10 cellular contexts compared by ENCODE assay signal in genomic region chr2:231605607-231606091, GRCh38. TPM values are rescaled to one million over a fixed set of nuclear protein-coding genes. Genes with fewer than 3 reads are reported as not detected.
DNase-seq lines count a peak whose midpoint lies in the region; ATAC-seq, FAIRE-seq and TF ChIP-seq lines count a peak whose summit lies in the region.
"Had no signal": no experiment of that assay in that cellular context is flagged by ENCODE, and none has a peak within 500 bp of the region (broad histone marks: within the 10 kb centered on the region; RNA-seq: fewer than 3 reads in every experiment).

No MANE protein-coding gene starts in this region.

- TF ChIP-seq POLR2A in endothelial cell of umbilical vein (IDR thresholded peaks at IDR 0.05; ENCODE audit: low read depth, low read length), result no peak

- H3K36me3 Mint-ChIP-seq in CD8-positive, alpha-beta T cell, result no peaks in the 10 kb centered on the region

- H2AFZ ChIP-seq in endothelial cell of umbilical vein (ENCODE audit: low read depth, low read length), result no peak overlapping the region
- H2AFZ ChIP-seq in osteoblast (ENCODE audit: low read length), result no peak overlapping the region

- peaks cover 12% of the 10 kb centered on the region for H3K4me1 ChIP-seq in CD8-positive, alpha-beta T cell (ENCODE audit: insufficient read depth, low read length)
- peaks cover 22% of the 10 kb centered on the region for H3K4me1 ChIP-seq in NT2/D1 (ENCODE audit: insufficient read depth, insufficient read length)
- H3K4me1 ChIP-seq in endothelial cell of umbilical vein (ENCODE audit: control insufficient read depth, extremely low read depth, insufficient read depth, low read length), result peaks cover 10% of the 10 kb centered on the region
- peaks cover 9% of the 10 kb centered on the region for H3K4me1 ChIP-seq in osteoblast (ENCODE audit: insufficient read depth, low read length)

- intact Hi-C loops in CD8-positive, alpha-beta T cell (cut with DNase I, micrococcal nuclease), result loop anchor here (10.0 kb wide), 2 partner anchors 179 to 709 kb away; partner anchors contain the start of genes COPS7B (in 1 of the 2) and PDE6D (in 1 of the 2)
- intact Hi-C loops in endothelial cell of umbilical vein (cut with micrococcal nuclease), result no loop called here

- DNase-seq in CD8-positive, alpha-beta T cell, result no peak
- DNase-seq in NT2/D1 (ENCODE audit: low read depth, low spot score) (no peak), endothelial cell of umbilical vein (ENCODE audit: low read depth, low spot score) (no peak), osteoblast (ENCODE audit: insufficient read length, low spot score, missing footprints) (no peak), SKM-1 treated with dmso at 0.1 percent for 144 hours (lab: John Stamatoyannopoulos, UW; ENCODE audit: unreplicated experiment) (no peak)
- no peak for DNase-seq in stimulated activated CD4-positive, alpha-beta T cell treated with anti-CD3 and anti-CD28 coated beads, Interleukin-12 subunit alpha, Interleukin-12 subunit beta, amount 100 ng/mL, for 4 hours
- no peak for DNase-seq in activated CD4-positive, alpha-beta T cell treated with anti-CD3 and anti-CD28 coated beads for 1 hour
- DNase-seq: NCI-H748 treated with DMSO at 0.1 percent for 48 hours had no signal

- no peak for FAIRE-seq in endothelial cell of umbilical vein (lab: Jason Lieb, UNC)

- no TSS peak for BruUV-seq in endothelial cell of umbilical vein (replicated peaks; lab: Mats Ljungman, UMichigan)

- H3K9me1 ChIP-seq in endothelial cell of umbilical vein (replicated peaks; ENCODE audit: control insufficient read depth, extremely low read depth, insufficient read depth, low read length), result no peaks in the 10 kb centered on the region

- no peaks in the 10 kb centered on the region for H3K36me3 ChIP-seq in CD8-positive, alpha-beta T cell (ENCODE audit: insufficient read depth, low read length)
- H3K36me3 ChIP-seq in NT2/D1 (ENCODE audit: insufficient read depth, insufficient read length, low read length) (no peaks in the 10 kb centered on the region), endothelial cell of umbilical vein (ENCODE audit: control insufficient read depth in 2 of 2, extremely low read depth in 1 of 2, insufficient read depth in 2 of 2, low read length in 2 of 2) (no peaks in the 10 kb centered on the region), osteoblast (ENCODE audit: insufficient read depth, low read length) (no peaks in the 10 kb centered on the region)

- H3K4me3 ChIP-seq in CD8-positive, alpha-beta T cell (ENCODE audit: low read depth, low read length), result no peak overlapping the region
- H3K4me3 ChIP-seq in NT2/D1 (ENCODE audit: insufficient read length, low read depth) (no peak overlapping the region), endothelial cell of umbilical vein (replicated peaks in 1 of 3; ENCODE audit: insufficient read depth in 1 of 3, low read depth in 1 of 3, low read length in 3 of 3) (no peak overlapping the region), osteoblast (ENCODE audit: insufficient read depth, low read length) (no peak overlapping the region)

- POLR2A ChIA-PET in CD8-positive, alpha-beta T cell (lab: Charles Lee), result no interaction called here
- POLR2A ChIA-PET in endothelial cell of umbilical vein (lab: Charles Lee), result no interaction called here

- no peak for TF ChIP-seq CTCF in CD8-positive, alpha-beta T cell (IDR thresholded peaks at IDR 0.05)
- TF ChIP-seq CTCF in endothelial cell of umbilical vein (IDR thresholded peaks at IDR 0.05; ENCODE audit: extremely low read depth in 1 of 2, insufficient read depth in 1 of 2, low read depth in 1 of 2, low read length in 2 of 2) (no peak), osteoblast (IDR thresholded peaks at IDR 0.05; ENCODE audit: extremely low read depth, low read depth, low read length) (no peak)

- peaks cover 2% of the 10 kb centered on the region for H3K27me3 Mint-ChIP-seq in CD8-positive, alpha-beta T cell (ENCODE audit: low read depth)

- no peaks in the 10 kb centered on the region for H4K20me1 ChIP-seq in endothelial cell of umbilical vein (replicated peaks; ENCODE audit: control insufficient read depth, extremely low read depth, insufficient read depth, low read length)
- no peaks in the 10 kb centered on the region for H4K20me1 ChIP-seq in osteoblast (ENCODE audit: insufficient read depth, low read length)

- peak overlapping the region; percentile 59 for H3K4me3 Mint-ChIP-seq in CD8-positive, alpha-beta T cell

- H3K27ac ChIP-seq in CD8-positive, alpha-beta T cell (ENCODE audit: low read depth, low read length), result no peak overlapping the region
- H3K27ac ChIP-seq in endothelial cell of umbilical vein (ENCODE audit: insufficient read depth, low read depth, low read length), result peak overlapping the region; percentile 91
- peak overlapping the region; percentile 85 for H3K27ac ChIP-seq in osteoblast (ENCODE audit: low read depth, low read length)

- CTCF ChIA-PET in CD8-positive, alpha-beta T cell (lab: Charles Lee), result interaction anchor here (0.7 to 12.6 kb wide), 4 partner anchors 47 to 109 kb away, joined by 3 to 199 read pairs (median 10); no protein-coding TSS in a partner anchor
- CTCF ChIA-PET in endothelial cell of umbilical vein (lab: Charles Lee), result interaction anchor here (1.3 to 2.1 kb wide), 5 partner anchors 21 to 109 kb away, joined by 3 to 9 read pairs (median 6); no protein-coding TSS in a partner anchor

- dilution Hi-C loops in endothelial cell of umbilical vein (cut with MboI; ENCODE audit: extremely low pct_ligation_motif_present, low sequenced_read_pairs), result no loop called here

- H3K9me3 ChIP-seq in CD8-positive, alpha-beta T cell (ENCODE audit: low read length), result no peaks in the 10 kb centered on the region
- H3K9me3 ChIP-seq in NT2/D1 (ENCODE audit: insufficient read depth, low read length), result no peaks in the 10 kb centered on the region
- no peaks in the 10 kb centered on the region for H3K9me3 ChIP-seq in endothelial cell of umbilical vein (replicated peaks; ENCODE audit: control insufficient read depth, insufficient read depth, low read length)
- H3K9me3 ChIP-seq in osteoblast (ENCODE audit: low read depth, low read length), result no peaks in the 10 kb centered on the region

- H3K4me2 ChIP-seq in endothelial cell of umbilical vein (ENCODE audit: insufficient read depth, low read length) (no peak overlapping the region), osteoblast (ENCODE audit: insufficient read depth, low read length) (no peak overlapping the region)

- no peaks in the 10 kb centered on the region for H3K27me3 ChIP-seq in CD8-positive, alpha-beta T cell (ENCODE audit: insufficient read depth, low read length)
- H3K27me3 ChIP-seq in NT2/D1 (ENCODE audit: insufficient read depth, insufficient read length) (no peaks in the 10 kb centered on the region), endothelial cell of umbilical vein (ENCODE audit: control insufficient read depth in 2 of 2, insufficient read depth in 2 of 2, low read length in 2 of 2) (no peaks in the 10 kb centered on the region), osteoblast (ENCODE audit: insufficient read depth, low read length) (no peaks in the 10 kb centered on the region)

- no peak for ATAC-seq in CD8-positive, alpha-beta T cell
- no peak for ATAC-seq in GM19328 (IDR thresholded peaks at IDR 0.05; ENCODE audit: unreplicated experiment)

- peaks cover 7% of the 10 kb centered on the region for H3K4me1 Mint-ChIP-seq in CD8-positive, alpha-beta T cell (ENCODE audit: low read depth)

- H3K79me2 ChIP-seq in endothelial cell of umbilical vein (ENCODE audit: control insufficient read depth, insufficient read depth, low read length), result no peaks in the 10 kb centered on the region
- H3K79me2 ChIP-seq in osteoblast (ENCODE audit: insufficient read depth, low read length), result no peaks in the 10 kb centered on the region

- no peak overlapping the region for H3K27ac Mint-ChIP-seq in CD8-positive, alpha-beta T cell

- H3K9ac ChIP-seq in NT2/D1 (ENCODE audit: insufficient read length, low read depth) (peak overlapping the region; percentile 74), endothelial cell of umbilical vein (replicated peaks; ENCODE audit: extremely low read depth, insufficient read depth, low read length) (peak overlapping the region; percentile 98)

- H3K9me3 Mint-ChIP-seq in CD8-positive, alpha-beta T cell, result no peaks in the 10 kb centered on the region

TF ChIP-seq in endothelial cell of umbilical vein, 7 proteins besides CTCF, POLR2A, EP300 and RAD21:
- no peak for TF ChIP-seq EZH2 (IDR thresholded peaks at IDR 0.05; ENCODE audit: borderline replicate concordance, low read depth, low read length, severe bottlenecking)
- TF ChIP-seq MYC (IDR thresholded peaks at IDR 0.05; ENCODE audit: low read depth, low read length), result no peak
- no peak for TF ChIP-seq GATA2 (IDR thresholded peaks at IDR 0.05; ENCODE audit: insufficient read depth, insufficient read length, low read depth, low read length)

RNA-seq across cellular contexts. Expression of gene TEX44, which starts 13.0 kb away (rescaled TPM):
- total RNA-seq in CD8-positive, alpha-beta T cell, result not detected
- not detected in 2 replicates for total RNA-seq in endothelial cell of umbilical vein
- polyA plus RNA-seq in endothelial cell of umbilical vein, result not detected in 2 replicates
- not detected in 2 replicates for polyA plus RNA-seq in endothelial cell of umbilical vein (2011; cell fraction: cytosol; rRNA removed)
- polyA plus RNA-seq in endothelial cell of umbilical vein (2011; cell fraction: nucleus; rRNA removed), result not detected in 2 replicates
- polyA plus RNA-seq in endothelial cell of umbilical vein (2012), result not detected in 2 replicates
- not detected in 2 replicates for polyA minus RNA-seq in endothelial cell of umbilical vein
- not detected for polyA minus RNA-seq in endothelial cell of umbilical vein (2011; cell fraction: cytosol; rRNA and poly(A)+ RNA removed)
- not detected in 2 replicates for polyA minus RNA-seq in endothelial cell of umbilical vein (2011; cell fraction: nucleus; rRNA and poly(A)+ RNA removed)
- total RNA-seq in osteoblast, result not detected in 2 replicates
- total RNA-seq: dermis microvascular lymphatic vessel endothelial cell had no signal
